ENCODE assay signal across 1 cellular context in the genomic region with DNA sequence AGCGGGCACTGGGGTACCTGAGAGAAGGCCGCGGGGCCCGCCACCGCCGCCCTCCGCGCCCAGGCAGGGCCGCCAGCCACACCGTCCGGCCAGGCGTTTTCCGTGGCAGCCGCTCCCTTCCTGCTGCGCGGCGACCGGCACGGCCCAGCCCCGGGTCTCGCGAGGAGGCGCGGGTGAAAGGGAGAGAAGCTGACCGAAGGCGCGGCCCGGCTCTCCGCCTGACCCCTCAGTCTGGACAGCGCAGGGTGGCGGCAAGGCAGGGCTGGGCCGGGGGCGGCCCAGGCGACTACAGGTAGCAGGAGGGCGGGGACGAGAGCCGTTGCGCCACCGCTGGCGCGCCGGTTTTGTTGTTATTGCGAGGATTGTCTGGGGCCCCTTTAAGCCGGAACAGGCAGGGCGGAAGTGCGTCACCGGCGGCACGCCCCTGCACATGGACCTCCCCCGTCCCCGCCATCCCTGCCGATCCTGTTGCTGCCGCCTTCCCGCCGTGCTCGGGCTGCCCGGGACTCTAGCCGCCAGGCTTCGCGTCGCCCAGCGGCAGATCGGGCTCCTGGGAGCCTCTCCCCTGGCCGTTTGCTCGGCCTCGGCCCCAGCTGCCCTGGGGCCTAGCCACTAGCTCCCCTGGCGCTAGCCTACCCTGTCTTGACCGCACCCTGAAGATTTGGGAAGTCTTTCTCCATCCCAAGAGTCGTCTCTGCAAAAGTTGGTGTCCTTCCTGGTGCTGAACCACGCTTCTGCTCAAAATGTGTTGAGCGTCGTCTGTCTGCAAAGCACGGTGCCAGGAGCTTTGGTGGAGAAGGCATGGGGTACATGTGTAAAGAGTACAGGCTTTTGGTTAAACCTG.
TF ChIP-seq lines count a peak whose summit lies in the region.

A gene with protein sequence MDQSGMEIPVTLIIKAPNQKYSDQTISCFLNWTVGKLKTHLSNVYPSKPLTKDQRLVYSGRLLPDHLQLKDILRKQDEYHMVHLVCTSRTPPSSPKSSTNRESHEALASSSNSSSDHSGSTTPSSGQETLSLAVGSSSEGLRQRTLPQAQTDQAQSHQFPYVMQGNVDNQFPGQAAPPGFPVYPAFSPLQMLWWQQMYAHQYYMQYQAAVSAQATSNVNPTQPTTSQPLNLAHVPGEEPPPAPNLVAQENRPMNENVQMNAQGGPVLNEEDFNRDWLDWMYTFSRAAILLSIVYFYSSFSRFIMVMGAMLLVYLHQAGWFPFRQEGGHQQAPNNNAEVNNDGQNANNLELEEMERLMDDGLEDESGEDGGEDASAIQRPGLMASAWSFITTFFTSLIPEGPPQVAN (minus strand): TSS at position 352 of the 844 bp plus-strand sequence. CDS start 805 bp downstream, outside the sequence.

TF ChIP-seq in H1, 55 proteins besides CTCF, POLR2A, EP300 and RAD21 (continued from another document):
- TF ChIP-seq BCL11A (IDR thresholded peaks at IDR 0.05; ENCODE audit: low read depth in 2 of 2, low read length in 2 of 2) (no peak), JUN (IDR thresholded peaks at IDR 0.05; ENCODE audit: low read depth, low read length) (no peak), SP1 (IDR thresholded peaks at IDR 0.05; ENCODE audit: low read depth, low read length) (peak; percentile 22; the same call in 1 of the 2 replicates), HDAC6 (IDR thresholded peaks at IDR 0.05; ENCODE audit: low read depth, low read length) (no peak)
- TF ChIP-seq, protein P1, sequence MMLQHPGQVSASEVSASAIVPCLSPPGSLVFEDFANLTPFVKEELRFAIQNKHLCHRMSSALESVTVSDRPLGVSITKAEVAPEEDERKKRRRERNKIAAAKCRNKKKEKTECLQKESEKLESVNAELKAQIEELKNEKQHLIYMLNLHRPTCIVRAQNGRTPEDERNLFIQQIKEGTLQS (IDR thresholded peaks at IDR 0.05; ENCODE audit: insufficient read depth, low read depth, low read length) = no peak
TF ChIP-seq in H1: peak in this region for 22.
